ENCODE assay signal across 8 cellular contexts in genomic region chr19:15419413-15420025, GRCh38.
DNase-seq lines count a peak whose midpoint lies in the region; ATAC-seq and TF ChIP-seq lines count a peak whose summit lies in the region.

No MANE protein-coding gene starts in this region.

- peak overlapping the region; percentile 61 for H3K4me3 ChIP-seq in AG09309 (ENCODE audit: control insufficient read depth, low read depth, low read length)
- peak overlapping the region; percentile 39 for H3K4me3 ChIP-seq in HFF-Myc (replicated peaks; ENCODE audit: low read depth, low read length)
- H3K4me3 ChIP-seq in astrocyte of the cerebellum (ENCODE audit: low read depth, low read length): peak overlapping the region; percentile 68
- H3K4me3 ChIP-seq in mucosa of rectum (ENCODE audit: low read length in 2 of 2): peak overlapping the region; percentile 78 to 98

- no peaks in the 10 kb centered on the region for H3K9me3 ChIP-seq in mucosa of rectum (ENCODE audit: control insufficient read depth in 2 of 2, low read length in 2 of 2)

- in situ Hi-C loops in astrocyte of the cerebellum (cut with HindIII; ENCODE audit: low sequenced_read_pairs): no loop called here

- H3K9ac ChIP-seq in mucosa of rectum (ENCODE audit: low read depth in 1 of 2, low read length in 2 of 2): peak overlapping the region; percentile 29 to 64

- TF ChIP-seq CTCF in AG09309 (IDR thresholded peaks at IDR 0.05; ENCODE audit: control insufficient read depth, insufficient read depth, low read depth, low read length, missing control alignments): no peak
- TF ChIP-seq CTCF in HFF-Myc (IDR thresholded peaks at IDR 0.05; ENCODE audit: low read depth, low read length, missing control alignments): no peak
- no peak for TF ChIP-seq CTCF in astrocyte of the cerebellum (IDR thresholded peaks at IDR 0.05; ENCODE audit: low read depth, low read length, missing control alignments)

- H3K27me3 ChIP-seq in mucosa of rectum (ENCODE audit: control insufficient read depth in 2 of 2, insufficient read depth in 2 of 2, low read length in 2 of 2): no peaks in the 10 kb centered on the region

- H3K36me3 ChIP-seq in mucosa of rectum (ENCODE audit: control insufficient read depth in 2 of 2, insufficient read depth in 2 of 2, low read length in 2 of 2): peaks cover 20 to 22% of the 10 kb centered on the region in 2 donors

- DNase-seq in AG09309 (ENCODE audit: low read depth) (no peak), HFF-Myc (ENCODE audit: extremely low read depth, low read depth) (no peak), astrocyte of the cerebellum (ENCODE audit: low read depth) (no peak), ecto neural progenitor cell (ENCODE audit: low spot score) (no peak)

- no peak for ATAC-seq in GM18517 (IDR thresholded peaks at IDR 0.05; ENCODE audit: unreplicated experiment)
- ATAC-seq in GM21576 (IDR thresholded peaks at IDR 0.05; ENCODE audit: unreplicated experiment): no peak
- ATAC-seq in HG02623 (IDR thresholded peaks at IDR 0.05; ENCODE audit: unreplicated experiment): no peak

- H3K4me1 ChIP-seq in mucosa of rectum (ENCODE audit: control insufficient read depth in 2 of 2, insufficient read depth in 2 of 2, low read length in 2 of 2): peaks cover 13 to 16% of the 10 kb centered on the region in 2 donors

- no peak overlapping the region for H3K27ac ChIP-seq in mucosa of rectum (ENCODE audit: low read depth in 2 of 2, low read length in 2 of 2)
